ENCODE assay signal across 8 cellular contexts in the genomic region with DNA sequence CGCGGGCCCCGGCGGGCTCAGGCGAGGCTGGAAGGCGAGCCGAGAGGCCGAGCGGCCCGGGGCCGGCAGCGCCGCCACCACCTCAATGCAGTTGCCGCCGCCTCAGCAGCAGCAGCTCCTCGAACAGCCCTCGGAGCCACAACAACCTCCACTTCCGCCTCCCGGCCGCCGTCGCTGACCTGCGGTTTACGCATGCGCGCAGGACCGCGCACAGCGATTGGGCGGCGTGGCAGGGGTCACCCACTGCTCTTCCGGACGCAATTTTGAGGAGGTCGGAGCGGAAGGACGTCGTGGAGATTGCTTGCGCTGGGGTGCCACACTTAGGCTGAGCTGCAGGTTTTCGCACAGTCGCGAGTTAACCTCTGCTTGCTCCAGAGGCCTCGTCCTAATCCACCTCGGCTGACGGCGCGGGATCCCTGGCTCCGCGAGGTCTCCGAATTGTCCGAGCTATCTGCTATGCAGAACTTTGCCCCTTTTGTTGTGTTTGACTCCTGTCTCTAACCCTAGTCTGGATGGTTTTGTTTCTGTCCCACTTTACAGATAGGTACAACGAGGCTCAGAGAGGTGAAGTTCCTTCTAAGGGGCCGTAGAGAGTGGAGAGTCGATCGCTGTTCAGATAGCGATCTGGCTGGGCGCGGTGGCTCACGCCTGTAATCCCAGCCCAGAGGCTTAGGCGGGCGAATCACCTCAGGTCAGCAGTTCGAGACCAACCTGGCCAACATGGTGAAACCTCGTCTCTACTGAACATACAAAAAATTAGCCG. TPM values are rescaled to one million over a fixed set of nuclear protein-coding genes. Genes with fewer than 3 reads are reported as not detected.
A peak's percentile ranks its signal among the peaks of the same experiment; 100 is the strongest.
DNase-seq lines count a peak whose midpoint lies in the region; ATAC-seq and TF ChIP-seq lines count a peak whose summit lies in the region.

A gene (plus strand): TSS at position 243 of the 763 bp plus-strand sequence. CDS start 6,657 bp downstream, outside the sequence.
A gene with protein sequence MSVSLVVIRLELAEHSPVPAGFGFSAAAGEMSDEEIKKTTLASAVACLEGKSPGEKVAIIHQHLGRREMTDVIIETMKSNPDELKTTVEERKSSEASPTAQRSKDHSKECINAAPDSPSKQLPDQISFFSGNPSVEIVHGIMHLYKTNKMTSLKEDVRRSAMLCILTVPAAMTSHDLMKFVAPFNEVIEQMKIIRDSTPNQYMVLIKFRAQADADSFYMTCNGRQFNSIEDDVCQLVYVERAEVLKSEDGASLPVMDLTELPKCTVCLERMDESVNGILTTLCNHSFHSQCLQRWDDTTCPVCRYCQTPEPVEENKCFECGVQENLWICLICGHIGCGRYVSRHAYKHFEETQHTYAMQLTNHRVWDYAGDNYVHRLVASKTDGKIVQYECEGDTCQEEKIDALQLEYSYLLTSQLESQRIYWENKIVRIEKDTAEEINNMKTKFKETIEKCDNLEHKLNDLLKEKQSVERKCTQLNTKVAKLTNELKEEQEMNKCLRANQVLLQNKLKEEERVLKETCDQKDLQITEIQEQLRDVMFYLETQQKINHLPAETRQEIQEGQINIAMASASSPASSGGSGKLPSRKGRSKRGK (minus strand): TSS at position 146 of the 763 bp plus-strand sequence. CDS start 164 bp downstream, outside the sequence.

- peak; percentile 95 for ATAC-seq in stimulated activated naive CD8-positive, alpha-beta T cell treated with anti-CD3 and anti-CD28 coated beads, Interleukin-15, Interleukin-2, amounts not matched to agents 100 U/mL and 50 U/mL, for 24 hours

- DNase-seq in G401 (ENCODE audit: low spot score), result peak; percentile 90
- DNase-seq in HAP-1 (ENCODE audit: low spot score in 2 of 2), result peak; percentile 93 to 95
- DNase-seq in MM.1S, result peak; percentile 88
- peak; percentile 62 for DNase-seq in SHP77 treated with DMSO at 0.1 percent for 48 hours (lab: John Stamatoyannopoulos, UW)
- peak; percentile 97 for DNase-seq in activated effector memory CD4-positive, alpha-beta T cell treated with anti-CD3 and anti-CD28 coated beads, Interleukin-2, amount 50 U/mL, for 16 hours
- peak; percentile 93 for DNase-seq in fibroblast of the aortic adventitia (ENCODE audit: low read depth)
- peak; percentile 96 for DNase-seq in stimulated activated naive CD8-positive, alpha-beta T cell treated with anti-CD3 and anti-CD28 coated beads, Interleukin-15, Interleukin-2, amounts not matched to agents 100 U/mL and 50 U/mL, for 24 hours

- peak within 1 kb of the TSS; percentile 86 for H3K9ac ChIP-seq in MM.1S (ENCODE audit: low read length)

- H3K36me3 ChIP-seq in HAP-1 (replicated peaks) (peaks cover 16% of the 10 kb centered on the region), MM.1S (replicated peaks; ENCODE audit: insufficient read depth, low read length) (no peaks in the 10 kb centered on the region)

- in situ Hi-C loops in G401 (cut with HindIII; ENCODE audit: low sequenced_read_pairs) (loop anchor here (25.0 kb wide), 1 partner anchor 99 kb away; a partner anchor contains a TSS), HAP-1 (cut with MboI; ENCODE audit: low sequenced_read_pairs) (no loop called here)

- TF ChIP-seq CTCF in MM.1S (IDR thresholded peaks at IDR 0.05; ENCODE audit: low read length), result no peak
- TF ChIP-seq CTCF in fibroblast of the aortic adventitia (IDR thresholded peaks at IDR 0.05; ENCODE audit: insufficient read depth, low read length), result no peak
- TF ChIP-seq CTCF in nephron (IDR thresholded peaks at IDR 0.05; ENCODE audit: unreplicated experiment in 3 of 3), result no peak

- H3K4me3 ChIP-seq in HAP-1 (peak within 1 kb of the TSS; percentile 87), MM.1S (ENCODE audit: low read length) (peak within 1 kb of the TSS; percentile 93), fibroblast of the aortic adventitia (ENCODE audit: low read depth, low read length) (peak within 1 kb of the TSS; percentile 98)

- H3K36me3 Mint-ChIP-seq in nephron (ENCODE audit: low read depth), result peaks cover 22% of the 10 kb centered on the region

- H3K27me3 ChIP-seq in HAP-1 (ENCODE audit: low read depth), result no peaks in the 10 kb centered on the region
- H3K27me3 ChIP-seq in MM.1S (replicated peaks; ENCODE audit: insufficient read depth, low read length), result no peaks in the 10 kb centered on the region

- H3K4me2 ChIP-seq in MM.1S (ENCODE audit: low read depth, low read length), result peak within 1 kb of the TSS; percentile 78

- peaks cover 21% of the 10 kb centered on the region for H3K4me1 Mint-ChIP-seq in nephron

- peaks cover 3% of the 10 kb centered on the region; the same call in 1 of the 2 replicates for H3F3A ChIP-seq in MM.1S (ENCODE audit: insufficient read depth, low read length)

- peak within 1 kb of the TSS; percentile 79 for H2AFZ ChIP-seq in MM.1S (ENCODE audit: low read length)

- H3K27ac Mint-ChIP-seq in nephron, result peak within 1 kb of the TSS; percentile 69 to 95 (median 95)

- H3K9me3 ChIP-seq in HAP-1 (no peaks in the 10 kb centered on the region), MM.1S (replicated peaks; ENCODE audit: insufficient read depth, low read length) (no peaks in the 10 kb centered on the region)

- peak within 1 kb of the TSS; percentile 93 to 99 (median 96) for H3K4me3 Mint-ChIP-seq in nephron

- H3K4me1 ChIP-seq in HAP-1, result no peaks in the 10 kb centered on the region
- peaks cover 6% of the 10 kb centered on the region for H3K4me1 ChIP-seq in MM.1S (ENCODE audit: low read length)

- H4K20me1 ChIP-seq in MM.1S (ENCODE audit: insufficient read depth, low read length), result no peaks in the 10 kb centered on the region

- no peaks in the 10 kb centered on the region for H3K27me3 Mint-ChIP-seq in nephron (ENCODE audit: low read depth)

- no peaks in the 10 kb centered on the region for H3K9me3 Mint-ChIP-seq in nephron

- H3K79me2 ChIP-seq in MM.1S (ENCODE audit: low read length), result peaks cover 34% of the 10 kb centered on the region

- peak within 1 kb of the TSS; percentile 67; the same call in 1 of the 2 replicates for H3K27ac ChIP-seq in MM.1S (ENCODE audit: low read length)

- no peaks in the 10 kb centered on the region for H3K9me2 ChIP-seq in MM.1S (replicated peaks; ENCODE audit: insufficient read depth, low read length)

RNA-seq across cellular contexts. Expression of the first gene that starts in this region (rescaled TPM):
- total RNA-seq in G401 (2014; rRNA removed; shearing (Covaris generic)), result 28.0 and 39.2 TPM in 2 replicates
- 15.1 and 19.7 TPM in 2 replicates for total RNA-seq in fibroblast of the aortic adventitia (ENCODE audit: low replicate concordance)

RNA-seq across cellular contexts. Expression of the second gene that starts in this region (rescaled TPM):
- total RNA-seq in G401 (2014; rRNA removed; shearing (Covaris generic)), result 15.8 and 17.0 TPM in 2 replicates
- total RNA-seq in fibroblast of the aortic adventitia (ENCODE audit: low replicate concordance), result 18.3 and 28.5 TPM in 2 replicates

Comparison
In these comparisons a context has a peak if more than half of its experiments do, and no peak if none do; other contexts are left out.
1. Peak in every context shown above with its lines: DNase-seq, ATAC-seq, H3K4me3 ChIP-seq and H3K27ac ChIP-seq.